8 cellular contexts compared by ENCODE assay signal in the genomic region with DNA sequence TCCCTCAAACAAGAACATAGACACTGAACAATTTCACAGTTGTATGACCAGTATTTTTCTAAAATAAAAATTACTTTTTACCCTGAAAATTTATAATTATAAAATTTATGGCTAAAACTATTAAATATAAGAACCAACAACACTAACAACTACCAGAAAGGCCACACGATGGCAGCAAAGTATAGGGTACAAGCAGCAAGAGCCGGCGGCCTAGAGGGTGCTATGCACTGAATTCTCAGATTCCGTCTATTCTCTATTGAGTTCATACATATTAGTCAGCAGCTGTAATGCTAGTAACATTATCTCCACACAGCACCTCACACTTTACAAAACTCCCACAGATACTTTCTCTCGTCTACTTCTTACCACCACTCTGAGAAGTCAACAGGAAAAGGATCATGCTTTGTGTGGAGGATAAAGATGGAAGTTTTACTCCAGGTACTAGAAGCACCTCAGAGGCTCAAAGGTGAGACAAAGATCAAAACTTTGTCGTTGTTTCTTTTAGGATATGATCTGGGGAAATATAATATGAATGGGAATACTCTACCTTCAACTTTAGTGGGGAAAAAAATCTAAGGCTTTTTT.
DNase-seq lines count a peak whose midpoint lies in the region; ATAC-seq, FAIRE-seq and TF ChIP-seq lines count a peak whose summit lies in the region.

No MANE protein-coding gene starts in this region.

- no peak overlapping the region for H3K4me3 Mint-ChIP-seq in natural killer cell treated with Interleukin-12 subunit alpha and Interleukin-12 subunit beta and Interleukin-15 and Interleukin-18, amount 100 ng/mL, for 72 hours

- no peak overlapping the region for H2AK5ac ChIP-seq in trophoblast cell (ENCODE audit: low read length)

- no peak overlapping the region for H3K14ac ChIP-seq in trophoblast cell (ENCODE audit: low read length)

- H3K79me1 ChIP-seq in trophoblast cell (ENCODE audit: low read length), result no peaks in the 10 kb centered on the region

- no peak overlapping the region for H4K91ac ChIP-seq in trophoblast cell (ENCODE audit: low read depth, low read length)

- CTCF ChIA-PET in RWPE1 (lab: Yijun Ruan, JAX), result interaction anchor here (0.5 to 1.1 kb wide), 4 partner anchors 183 to 239 kb away, joined by 3 to 4 read pairs (median 4); no protein-coding TSS in a partner anchor

- no peak overlapping the region for H2AFZ ChIP-seq in trophoblast cell (ENCODE audit: insufficient read depth, low read length, poor library complexity)

- H3K4ac ChIP-seq in trophoblast cell (ENCODE audit: low read depth, low read length), result no peak overlapping the region

- ATAC-seq in natural killer cell treated with Interleukin-12 subunit alpha and Interleukin-12 subunit beta and Interleukin-15 and Interleukin-18, amount 100 ng/mL, for 72 hours, result no peak

- H3K27ac ChIP-seq in RWPE1 (no peak overlapping the region), trophoblast cell (ENCODE audit: low read depth, low read length) (no peak overlapping the region)

- WGBS in trophoblast cell (ENCODE audit: extremely low coverage, insufficient coverage, insufficient read length), result no CpG with 5 or more reads among the region's 6 CpGs

- TF ChIP-seq CTCF in RWPE1 (conservative IDR thresholded peaks at IDR 0.05; ENCODE audit: low read depth), result peak; percentile 75

- POLR2A ChIA-PET in RWPE1 (lab: Yijun Ruan, JAX; ENCODE audit: low non-redundant PET), result no interaction called here

- H3K4me3 ChIP-seq in MG63 (no peak overlapping the region), trophoblast cell (ENCODE audit: low read depth, low read length) (no peak overlapping the region)

- H4K8ac ChIP-seq in trophoblast cell (ENCODE audit: low read depth, low read length), result no peak overlapping the region

- no peak overlapping the region for H2BK5ac ChIP-seq in trophoblast cell (ENCODE audit: low read depth, low read length, poor library complexity)

- H3K79me2 ChIP-seq in trophoblast cell (ENCODE audit: control insufficient read depth, insufficient read depth, low read length, poor library complexity), result no peaks in the 10 kb centered on the region

- no peak overlapping the region for H3K27ac Mint-ChIP-seq in natural killer cell treated with Interleukin-12 subunit alpha and Interleukin-12 subunit beta and Interleukin-15 and Interleukin-18, amount 100 ng/mL, for 72 hours

- no peaks in the 10 kb centered on the region for H3K4me1 ChIP-seq in trophoblast cell (ENCODE audit: control insufficient read depth in 1 of 2, insufficient read depth in 2 of 2, low read length in 2 of 2)

- H3K9me3 Mint-ChIP-seq in natural killer cell treated with Interleukin-12 subunit alpha and Interleukin-12 subunit beta and Interleukin-15 and Interleukin-18, amount 100 ng/mL, for 72 hours, result no peaks in the 10 kb centered on the region

- no peak overlapping the region for H3K4me2 ChIP-seq in trophoblast cell (ENCODE audit: low read length)

- DNase-seq in GM04503 (ENCODE audit: low read depth), result peak; percentile 24
- peak; percentile 77 for DNase-seq in HCEC 1CT
- DNase-seq in MG63, result peak; percentile 69
- DNase-seq in RWPE1 (ENCODE audit: low spot score), result peak; percentile 56
- DNase-seq in activated effector memory CD4-positive, alpha-beta T cell treated with Interleukin-2 at 50 U/mL for 16 hours, result peak; percentile 19
- DNase-seq in frontal cortex (ENCODE audit: low spot score in 2 of 2), result peak; percentile 42 to 49
- peak; percentile 53 to 85 for DNase-seq in trophoblast cell
- no peak for DNase-seq in natural killer cell treated with Interleukin-12 subunit alpha and Interleukin-12 subunit beta and Interleukin-15 and Interleukin-18, amount 100 ng/mL, for 72 hours (ENCODE audit: low spot score)

- H3K27me3 ChIP-seq in MG63 (peaks cover 13% of the 10 kb centered on the region), trophoblast cell (ENCODE audit: insufficient read depth, low read length) (no peaks in the 10 kb centered on the region)

- no peak overlapping the region for H4K12ac ChIP-seq in trophoblast cell (ENCODE audit: low read depth, low read length)

- no peak overlapping the region for H3K9ac ChIP-seq in trophoblast cell (ENCODE audit: low read length)

- H3K23ac ChIP-seq in trophoblast cell (ENCODE audit: low read length), result no peak overlapping the region

- peaks cover 0 to 5% of the 10 kb centered on the region in 2 donors for H3K4me1 Mint-ChIP-seq in natural killer cell treated with Interleukin-12 subunit alpha and Interleukin-12 subunit beta and Interleukin-15 and Interleukin-18, amount 100 ng/mL, for 72 hours (ENCODE audit: low read depth in 2 of 2)

- no peak overlapping the region for H2BK120ac ChIP-seq in trophoblast cell (ENCODE audit: insufficient read depth, low read length, poor library complexity)

- peaks cover under 1 to 8% of the 10 kb centered on the region in 2 donors for H3K27me3 Mint-ChIP-seq in natural killer cell treated with Interleukin-12 subunit alpha and Interleukin-12 subunit beta and Interleukin-15 and Interleukin-18, amount 100 ng/mL, for 72 hours

- no peaks in the 10 kb centered on the region for H3K36me3 Mint-ChIP-seq in natural killer cell treated with Interleukin-12 subunit alpha and Interleukin-12 subunit beta and Interleukin-15 and Interleukin-18, amount 100 ng/mL, for 72 hours

- FAIRE-seq in frontal cortex (lab: Jason Lieb, UNC), result peak; percentile 94

- H3K9me3 ChIP-seq in MG63 (no peaks in the 10 kb centered on the region), trophoblast cell (ENCODE audit: insufficient read depth, low read depth, low read length) (no peaks in the 10 kb centered on the region)

- no peaks in the 10 kb centered on the region for H3K36me3 ChIP-seq in MG63
- H3K36me3 ChIP-seq in trophoblast cell (ENCODE audit: control insufficient read depth in 1 of 2, insufficient read depth in 2 of 2, low read length in 2 of 2), result no peaks in the 10 kb centered on the region

- H3K18ac ChIP-seq in trophoblast cell (ENCODE audit: low read length), result no peak overlapping the region

- no peak overlapping the region for H2BK12ac ChIP-seq in trophoblast cell (ENCODE audit: low read length)
